In the genomic region with DNA sequence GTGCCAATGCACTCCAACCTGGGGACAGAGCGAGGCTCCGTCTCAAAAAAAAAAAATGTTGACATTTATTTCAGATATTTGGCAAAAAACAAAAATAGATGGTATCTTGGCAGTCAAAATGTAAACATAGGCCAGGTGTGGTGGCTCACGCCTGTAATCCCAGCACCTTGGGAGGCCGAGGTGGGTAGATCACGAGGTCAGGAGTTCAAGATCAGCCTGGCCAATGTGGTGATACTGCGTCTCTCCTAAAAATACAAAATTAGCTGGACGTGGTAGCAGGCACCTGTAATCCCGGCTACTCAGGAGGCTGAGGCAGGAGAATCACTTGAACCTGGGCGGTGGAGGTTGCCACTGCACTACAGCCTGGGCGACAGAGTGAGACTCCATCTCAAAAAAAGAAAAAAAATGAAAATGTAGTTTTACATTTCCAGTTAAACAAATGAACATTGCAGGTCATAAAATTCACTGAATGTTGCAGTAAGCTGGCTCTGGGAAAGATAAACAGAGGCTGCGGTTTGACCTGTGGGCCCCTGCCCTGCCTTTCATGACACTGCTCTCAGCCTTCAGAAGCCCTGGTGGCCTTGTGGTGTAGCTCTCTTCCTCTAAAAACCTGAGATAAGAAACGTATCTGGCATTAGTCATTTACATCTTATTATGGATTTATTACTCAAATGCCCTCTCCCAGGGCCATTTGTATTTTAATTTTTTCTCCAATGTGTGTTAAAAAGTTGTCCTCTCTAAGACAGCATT, we compare ENCODE assay signal across 1 cellular context.
A peak's percentile ranks its signal among the peaks of the same experiment; 100 is the strongest.
TF ChIP-seq lines count a peak whose summit lies in the region.

No MANE protein-coding gene starts in this region.

TF ChIP-seq in K562, 482 proteins besides CTCF, POLR2A, EP300 and RAD21 (continued from another document and continues in another):
- TF ChIP-seq, protein P1, sequence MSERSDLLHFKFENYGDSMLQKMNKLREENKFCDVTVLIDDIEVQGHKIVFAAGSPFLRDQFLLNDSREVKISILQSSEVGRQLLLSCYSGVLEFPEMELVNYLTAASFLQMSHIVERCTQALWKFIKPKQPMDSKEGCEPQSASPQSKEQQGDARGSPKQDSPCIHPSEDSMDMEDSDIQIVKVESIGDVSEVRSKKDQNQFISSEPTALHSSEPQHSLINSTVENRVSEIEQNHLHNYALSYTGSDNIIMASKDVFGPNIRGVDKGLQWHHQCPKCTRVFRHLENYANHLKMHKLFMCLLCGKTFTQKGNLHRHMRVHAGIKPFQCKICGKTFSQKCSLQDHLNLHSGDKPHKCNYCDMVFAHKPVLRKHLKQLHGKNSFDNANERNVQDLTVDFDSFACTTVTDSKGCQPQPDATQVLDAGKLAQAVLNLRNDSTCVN (CRISPR knock-in tag; IDR thresholded peaks at IDR 0.05) = no peak
- TF ChIP-seq CBFA2T2 (conservative IDR thresholded peaks at IDR 0.05) (peak; percentile 36), DPF2 (IDR thresholded peaks at IDR 0.05) (0 out of 2 replicates have a peak, but pooled peaks have one; percentile 41), POLR3G (IDR thresholded peaks at IDR 0.05; ENCODE audit: extremely low read depth, insufficient read length, insufficient replicate concordance) (no peak), HNRNPH1 (optimal IDR thresholded peaks at IDR 0.05; ENCODE audit: low read depth, low read length) (no peak), DLX4 (CRISPR knock-in tag; IDR thresholded peaks at IDR 0.05) (no peak), BRF1 (IDR thresholded peaks at IDR 0.05; ENCODE audit: borderline replicate concordance, extremely low read depth, insufficient read length) (no peak), ADNP (tag; IDR thresholded peaks at IDR 0.05) (no peak), NELFE (IDR thresholded peaks at IDR 0.05; ENCODE audit: insufficient read depth, insufficient read length) (no peak), TAL1 (IDR thresholded peaks at IDR 0.05) (peak; percentile 47), MYNN (IDR thresholded peaks at IDR 0.05) (no peak), MYNN (CRISPR knock-in tag; IDR thresholded peaks at IDR 0.05) (no peak), YY1 (IDR thresholded peaks at IDR 0.05; ENCODE audit: borderline replicate concordance in 1 of 3, control insufficient read depth in 1 of 3, extremely low read depth in 1 of 3, insufficient read depth in 3 of 3, insufficient read length in 1 of 3, insufficient replicate concordance in 2 of 3, low read depth in 1 of 3, low read length in 2 of 3) (no peak), SAFB2 (IDR thresholded peaks at IDR 0.05; ENCODE audit: borderline replicate concordance, low read depth, low read length, severe bottlenecking) (no peak), FOSL1 (tag; conservative IDR thresholded peaks at IDR 0.05) (peak; percentile 76), NR2C1 (IDR thresholded peaks at IDR 0.05) (no peak), NR2C1 (tag; IDR thresholded peaks at IDR 0.05) (0 out of 2 replicates have a peak, but pooled peaks have one; percentile 35), HOXB6 (CRISPR knock-in tag; IDR thresholded peaks at IDR 0.05; ENCODE audit: borderline replicate concordance) (no peak), ZNF512 (tag; IDR thresholded peaks at IDR 0.05) (no peak), SMARCA4 (IDR thresholded peaks at IDR 0.05) (0 out of 2 replicates have a peak, but pooled peaks have one; percentile 21), ZNF592 (IDR thresholded peaks at IDR 0.05) (no peak), ZNF766 (CRISPR knock-in tag; conservative IDR thresholded peaks at IDR 0.05) (no peak), TARDBP (IDR thresholded peaks at IDR 0.05) (no peak), ARID1B (IDR thresholded peaks at IDR 0.05) (peak; percentile 63), USF2 (CRISPR knock-in tag; IDR thresholded peaks at IDR 0.05) (no peak), HDAC3 (IDR thresholded peaks at IDR 0.05; ENCODE audit: borderline replicate concordance, partially characterized antibody) (no peak), THRAP3 (IDR thresholded peaks at IDR 0.05; ENCODE audit: borderline replicate concordance) (no peak), PHF20 (IDR thresholded peaks at IDR 0.05; ENCODE audit: partially characterized antibody) (no peak), PCBP1 (IDR thresholded peaks at IDR 0.05; ENCODE audit: low read depth, low read length, poor library complexity, severe bottlenecking) (no peak), AFF1 (IDR thresholded peaks at IDR 0.05; ENCODE audit: low read depth in 1 of 2, partially characterized antibody in 2 of 2) (no peak), CTBP1 (IDR thresholded peaks at IDR 0.05; ENCODE audit: borderline replicate concordance) (no peak), FOXJ2 (tag; IDR thresholded peaks at IDR 0.05) (no peak), TCF3 (CRISPR knock-in tag; IDR thresholded peaks at IDR 0.05) (peak; percentile 64), HDAC1 (IDR thresholded peaks at IDR 0.05) (no peak), CREBBP (IDR thresholded peaks at IDR 0.05; ENCODE audit: low read depth, low read length) (no peak), KAT2B (IDR thresholded peaks at IDR 0.05; ENCODE audit: low read depth, low read length) (no peak), ZNF3 (CRISPR knock-in tag; IDR thresholded peaks at IDR 0.05) (no peak), PRMT5 (CRISPR knock-in tag; IDR thresholded peaks at IDR 0.05) (no peak), ESRRA (IDR thresholded peaks at IDR 0.05; ENCODE audit: borderline replicate concordance, low read depth) (peak; percentile 76; the same call in 1 of the 2 replicates), NEUROD1 (IDR thresholded peaks at IDR 0.05; ENCODE audit: borderline replicate concordance, low read depth, low read length, partially characterized antibody) (no peak), GTF2E2 (tag; IDR thresholded peaks at IDR 0.05) (no peak), ZBTB1 (CRISPR knock-in tag; IDR thresholded peaks at IDR 0.05; ENCODE audit: borderline replicate concordance, low read depth) (no peak)
- TF ChIP-seq, protein P2, sequence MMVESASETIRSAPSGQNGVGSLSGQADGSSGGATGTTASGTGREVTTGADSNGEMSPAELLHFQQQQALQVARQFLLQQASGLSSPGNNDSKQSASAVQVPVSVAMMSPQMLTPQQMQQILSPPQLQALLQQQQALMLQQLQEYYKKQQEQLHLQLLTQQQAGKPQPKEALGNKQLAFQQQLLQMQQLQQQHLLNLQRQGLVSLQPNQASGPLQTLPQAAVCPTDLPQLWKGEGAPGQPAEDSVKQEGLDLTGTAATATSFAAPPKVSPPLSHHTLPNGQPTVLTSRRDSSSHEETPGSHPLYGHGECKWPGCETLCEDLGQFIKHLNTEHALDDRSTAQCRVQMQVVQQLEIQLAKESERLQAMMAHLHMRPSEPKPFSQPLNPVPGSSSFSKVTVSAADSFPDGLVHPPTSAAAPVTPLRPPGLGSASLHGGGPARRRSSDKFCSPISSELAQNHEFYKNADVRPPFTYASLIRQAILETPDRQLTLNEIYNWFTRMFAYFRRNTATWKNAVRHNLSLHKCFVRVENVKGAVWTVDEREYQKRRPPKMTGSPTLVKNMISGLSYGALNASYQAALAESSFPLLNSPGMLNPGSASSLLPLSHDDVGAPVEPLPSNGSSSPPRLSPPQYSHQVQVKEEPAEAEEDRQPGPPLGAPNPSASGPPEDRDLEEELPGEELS (CRISPR knock-in tag; IDR thresholded peaks at IDR 0.05; ENCODE audit: borderline replicate concordance) = no peak
- TF ChIP-seq, protein P3, sequence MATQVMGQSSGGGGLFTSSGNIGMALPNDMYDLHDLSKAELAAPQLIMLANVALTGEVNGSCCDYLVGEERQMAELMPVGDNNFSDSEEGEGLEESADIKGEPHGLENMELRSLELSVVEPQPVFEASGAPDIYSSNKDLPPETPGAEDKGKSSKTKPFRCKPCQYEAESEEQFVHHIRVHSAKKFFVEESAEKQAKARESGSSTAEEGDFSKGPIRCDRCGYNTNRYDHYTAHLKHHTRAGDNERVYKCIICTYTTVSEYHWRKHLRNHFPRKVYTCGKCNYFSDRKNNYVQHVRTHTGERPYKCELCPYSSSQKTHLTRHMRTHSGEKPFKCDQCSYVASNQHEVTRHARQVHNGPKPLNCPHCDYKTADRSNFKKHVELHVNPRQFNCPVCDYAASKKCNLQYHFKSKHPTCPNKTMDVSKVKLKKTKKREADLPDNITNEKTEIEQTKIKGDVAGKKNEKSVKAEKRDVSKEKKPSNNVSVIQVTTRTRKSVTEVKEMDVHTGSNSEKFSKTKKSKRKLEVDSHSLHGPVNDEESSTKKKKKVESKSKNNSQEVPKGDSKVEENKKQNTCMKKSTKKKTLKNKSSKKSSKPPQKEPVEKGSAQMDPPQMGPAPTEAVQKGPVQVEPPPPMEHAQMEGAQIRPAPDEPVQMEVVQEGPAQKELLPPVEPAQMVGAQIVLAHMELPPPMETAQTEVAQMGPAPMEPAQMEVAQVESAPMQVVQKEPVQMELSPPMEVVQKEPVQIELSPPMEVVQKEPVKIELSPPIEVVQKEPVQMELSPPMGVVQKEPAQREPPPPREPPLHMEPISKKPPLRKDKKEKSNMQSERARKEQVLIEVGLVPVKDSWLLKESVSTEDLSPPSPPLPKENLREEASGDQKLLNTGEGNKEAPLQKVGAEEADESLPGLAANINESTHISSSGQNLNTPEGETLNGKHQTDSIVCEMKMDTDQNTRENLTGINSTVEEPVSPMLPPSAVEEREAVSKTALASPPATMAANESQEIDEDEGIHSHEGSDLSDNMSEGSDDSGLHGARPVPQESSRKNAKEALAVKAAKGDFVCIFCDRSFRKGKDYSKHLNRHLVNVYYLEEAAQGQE (CRISPR knock-in tag; IDR thresholded peaks at IDR 0.05; ENCODE audit: low read depth) = no peak
